In genomic region chr1:193104496-193104905, GRCh38 we compare ENCODE assay signal across 8 cellular contexts. TPM values are rescaled to one million over a fixed set of nuclear protein-coding genes. Genes with fewer than 3 reads are reported as not detected.
DNase-seq lines count a peak whose midpoint lies in the region; ATAC-seq, FAIRE-seq and TF ChIP-seq lines count a peak whose summit lies in the region.

No MANE protein-coding gene starts in this region.

- intact Hi-C loops in CD8-positive, alpha-beta T cell (cut with DNase I, micrococcal nuclease), result loop anchor here in 1 of 2 experiments (2.0 kb wide), 2 partner anchors 16 to 38 kb away; no protein-coding TSS in a partner anchor
- intact Hi-C loops in left ventricle myocardium inferior (cut with micrococcal nuclease), result no loop called here
- intact Hi-C loops in pancreas (cut with DNase I), result loop anchor here in 1 of 3 donors (5.0 kb wide), 1 partner anchor 47 kb away; the partner anchor contains the start of genes RO60 and UCHL5

- peaks cover 17% of the 10 kb centered on the region for H3K36me3 Mint-ChIP-seq in CD8-positive, alpha-beta T cell

- no peaks in the 10 kb centered on the region for H3K27me3 ChIP-seq in CD8-positive, alpha-beta T cell (ENCODE audit: insufficient read depth, low read length)
- H3K27me3 ChIP-seq in OCI-LY1 (ENCODE audit: insufficient read depth, low read length) (no peaks in the 10 kb centered on the region), left ventricle myocardium inferior (ENCODE audit: low read depth) (no peaks in the 10 kb centered on the region), pancreas (no peaks in the 10 kb centered on the region)

- POLR2A ChIA-PET in CD8-positive, alpha-beta T cell (lab: Charles Lee), result interaction anchor here (0.9 to 3.3 kb wide), 4 partner anchors 11 to 295 kb away, joined by 3 to 16 read pairs (median 7); partner anchors contain the start of genes CDC73, RO60 and UCHL5

- H3K9me2 ChIP-seq in OCI-LY1 (ENCODE audit: low read depth, low read length), result no peaks in the 10 kb centered on the region

- H3K27ac ChIP-seq in CD8-positive, alpha-beta T cell (ENCODE audit: low read depth, low read length), result peak overlapping the region; percentile 38
- no peak overlapping the region for H3K27ac ChIP-seq in OCI-LY1 (ENCODE audit: low read depth, low read length, poor library complexity, severe bottlenecking)
- peak overlapping the region; percentile 98 for H3K27ac ChIP-seq in left ventricle myocardium inferior (replicated peaks)
- peak overlapping the region; percentile 83 to 86 (median 84) for H3K27ac ChIP-seq in pancreas

- H3K9me3 ChIP-seq in CD8-positive, alpha-beta T cell (ENCODE audit: low read length), result no peaks in the 10 kb centered on the region
- H3K9me3 ChIP-seq in OCI-LY1 (ENCODE audit: low read length), result no peaks in the 10 kb centered on the region
- H3K9me3 ChIP-seq in left ventricle myocardium inferior (replicated peaks), result no peaks in the 10 kb centered on the region
- H3K9me3 ChIP-seq in pancreas, result no peaks in the 10 kb centered on the region

- peak overlapping the region; percentile 70 for H3K4me3 ChIP-seq in CD8-positive, alpha-beta T cell (ENCODE audit: low read depth, low read length)
- H3K4me3 ChIP-seq in OCI-LY1 (ENCODE audit: low read depth, low read length, poor library complexity, severe bottlenecking), result peak overlapping the region; percentile 76
- peak overlapping the region; percentile 96 for H3K4me3 ChIP-seq in left ventricle myocardium inferior
- peak overlapping the region; percentile 64 to 91 (median 88) for H3K4me3 ChIP-seq in pancreas

- H2AFZ ChIP-seq in OCI-LY1 (ENCODE audit: low read length), result peak overlapping the region; percentile 31; the same call in 1 of the 2 replicates

- peak overlapping the region; percentile 96 for H3K4me3 Mint-ChIP-seq in CD8-positive, alpha-beta T cell

- WGBS in pancreas, 2 donors, result 0 to 1% methylated on average over 24 of the region's 24 CpGs

- peak; percentile 21 for ATAC-seq in CD8-positive, alpha-beta T cell
- ATAC-seq in GM18870 (IDR thresholded peaks at IDR 0.05; ENCODE audit: unreplicated experiment) (peak; percentile 21), HG03066 (IDR thresholded peaks at IDR 0.05; ENCODE audit: low read depth, unreplicated experiment) (peak; percentile 39), pancreas (peak; percentile 44 to 73 (median 62))

- TF ChIP-seq CTCF in CD8-positive, alpha-beta T cell (IDR thresholded peaks at IDR 0.05), result no peak
- TF ChIP-seq CTCF in OCI-LY1 (IDR thresholded peaks at IDR 0.05; ENCODE audit: low read length) (no peak), left ventricle myocardium inferior (IDR thresholded peaks at IDR 0.05; ENCODE audit: borderline replicate concordance) (no peak), pancreas (IDR thresholded peaks at IDR 0.05) (no peak)

- H3K27ac Mint-ChIP-seq in CD8-positive, alpha-beta T cell, result peak overlapping the region; percentile 78

- H3K79me2 ChIP-seq in OCI-LY1 (ENCODE audit: insufficient read depth, low read length), result peaks cover 16% of the 10 kb centered on the region; the same call in 1 of the 2 replicates

- peaks cover 24% of the 10 kb centered on the region for H3K4me1 Mint-ChIP-seq in CD8-positive, alpha-beta T cell (ENCODE audit: low read depth)

- DNase-seq in CD8-positive, alpha-beta T cell, result peak in 3 of 7 experiments; percentile 3 to 18 (median 6)
- DNase-seq in amniotic stem cell (lab: John Stamatoyannopoulos, UW) (peak; percentile 41), left ventricle myocardium inferior (peak; percentile 43), pancreas (peak in 5 of 6 donors; percentile 9 to 69 (median 29)), H4 (ENCODE audit: low spot score) (no peak)

- H3K27me3 Mint-ChIP-seq in CD8-positive, alpha-beta T cell (ENCODE audit: low read depth), result no peaks in the 10 kb centered on the region

- no peaks in the 10 kb centered on the region for H3K9me3 Mint-ChIP-seq in CD8-positive, alpha-beta T cell

- peak overlapping the region; percentile 71 for H3K9ac ChIP-seq in OCI-LY1 (ENCODE audit: low read length)

- FAIRE-seq in pancreas (lab: Jason Lieb, UNC), result no peak

- no peaks in the 10 kb centered on the region for H3F3A ChIP-seq in OCI-LY1 (ENCODE audit: insufficient read depth, low read length)

- CTCF ChIA-PET in CD8-positive, alpha-beta T cell (lab: Charles Lee), result interaction anchor here (1.1 to 1.6 kb wide), 3 partner anchors 15 to 45 kb away, joined by 3 to 10 read pairs (median 3); partner anchors contain the start of genes CDC73, RO60 and UCHL5

- no peaks in the 10 kb centered on the region for H4K20me1 ChIP-seq in OCI-LY1 (ENCODE audit: insufficient read depth, low read length)

- no peaks in the 10 kb centered on the region for H3K36me3 ChIP-seq in CD8-positive, alpha-beta T cell (ENCODE audit: insufficient read depth, low read length)
- peaks cover 15% of the 10 kb centered on the region; the same call in 1 of the 2 replicates for H3K36me3 ChIP-seq in OCI-LY1 (ENCODE audit: insufficient read depth, low read length)
- H3K36me3 ChIP-seq in left ventricle myocardium inferior, result peaks cover 14% of the 10 kb centered on the region
- H3K36me3 ChIP-seq in pancreas, result no peaks in the 10 kb centered on the region

- H3K4me1 ChIP-seq in CD8-positive, alpha-beta T cell (ENCODE audit: insufficient read depth, low read length), result peaks cover 14% of the 10 kb centered on the region
- H3K4me1 ChIP-seq in OCI-LY1 (ENCODE audit: insufficient read depth, low read length, severe bottlenecking) (peaks cover 17% of the 10 kb centered on the region), left ventricle myocardium inferior (peaks cover 35% of the 10 kb centered on the region), pancreas (peaks cover 0 to 9% (median 5%) of the 10 kb centered on the region in 3 donors)

- H3K4me2 ChIP-seq in OCI-LY1 (ENCODE audit: low read length), result peak overlapping the region; percentile 81

RNA-seq across cellular contexts. Expression of gene GLRX2, which starts 0.7 kb away (rescaled TPM):
- 1 to 10 TPM; 3.4 to 4.2 TPM for total RNA-seq in CD8-positive, alpha-beta T cell
- 31.8 TPM for total RNA-seq in left ventricle myocardium inferior
- total RNA-seq in pancreas, result 10 to 100 TPM in 1 of 6 donors, 1 to 10 TPM in 5; 4.1 to 12.9 (median 7.6) TPM
- 1 to 10 TPM; 5.2 to 5.3 TPM for polyA plus RNA-seq in pancreas
- total RNA-seq in H4 (2014; rRNA removed; shearing (Covaris generic)), result 26.7 and 41.3 TPM in 2 replicates

RNA-seq across cellular contexts. Expression of gene CDC73, which starts 17.3 kb away (rescaled TPM):
- total RNA-seq in CD8-positive, alpha-beta T cell, result 10 to 100 TPM; 73.9 to 78.8 TPM
- total RNA-seq in left ventricle myocardium inferior, result 46.8 TPM
- total RNA-seq in pancreas, result 10 to 100 TPM; 19.1 to 33.7 (median 24.6) TPM
- 1 to 10 TPM; 3.4 to 6.6 TPM for polyA plus RNA-seq in pancreas
- total RNA-seq in H4 (2014; rRNA removed; shearing (Covaris generic)), result 11.3 and 16.6 TPM in 2 replicates

RNA-seq across cellular contexts. Expression of gene RO60, which starts 45.1 kb away (rescaled TPM):
- 10 to 100 TPM; 51.6 to 52.8 TPM for total RNA-seq in CD8-positive, alpha-beta T cell
- 51.8 TPM for total RNA-seq in left ventricle myocardium inferior
- 10 to 100 TPM; 14.0 to 31.3 (median 22.7) TPM for total RNA-seq in pancreas
- polyA plus RNA-seq in pancreas, result 1 to 10 TPM; 4.3 to 5.1 TPM
- 31.8 and 49.5 TPM in 2 replicates for total RNA-seq in H4 (2014; rRNA removed; shearing (Covaris generic))

RNA-seq across cellular contexts. Expression of gene UCHL5, which starts 45.3 kb away (rescaled TPM):
- total RNA-seq in CD8-positive, alpha-beta T cell, result 10 to 100 TPM; 11.7 to 13.1 TPM
- 43.0 TPM for total RNA-seq in left ventricle myocardium inferior
- 10 to 100 TPM; 14.8 to 26.8 (median 17.8) TPM for total RNA-seq in pancreas
- 10 to 100 TPM in 1 of 2 donors, 1 to 10 TPM in 1; 9.8 to 13.5 TPM for polyA plus RNA-seq in pancreas
- total RNA-seq in H4 (2014; rRNA removed; shearing (Covaris generic)), result 14.1 and 25.6 TPM in 2 replicates
